In the genomic region with DNA sequence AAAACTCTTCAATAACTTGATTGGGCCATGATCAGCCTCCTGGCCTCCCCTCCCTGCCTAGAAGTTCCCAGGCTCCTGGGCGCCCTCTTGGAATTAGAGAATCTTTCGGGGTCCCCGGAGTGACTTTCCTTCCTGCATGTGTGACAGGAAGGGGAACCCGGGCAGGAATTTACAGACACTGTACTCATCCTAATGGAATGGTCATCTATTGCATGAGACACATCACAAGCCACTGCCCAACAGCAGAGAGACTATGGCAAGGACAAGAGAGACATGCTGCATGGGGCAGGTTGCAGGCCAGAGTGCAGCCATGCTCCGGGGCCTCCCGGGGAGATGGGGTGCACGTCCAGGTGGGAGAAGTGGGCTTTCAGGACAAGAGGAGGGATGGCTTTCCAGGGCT, we compare ENCODE assay signal across 18 cellular contexts. TPM values are rescaled to one million over a fixed set of nuclear protein-coding genes. Genes with fewer than 3 reads are reported as not detected.
"Had no signal": no experiment of that assay in that cellular context is flagged by ENCODE, and none has a peak within 500 bp of the region (broad histone marks: within the 10 kb centered on the region; RNA-seq: fewer than 3 reads in every experiment).

No MANE protein-coding gene starts in this region.

RNA-seq across cellular contexts. Expression of a gene that starts 29.9 kb away (rescaled TPM):
- total RNA-seq: activated naive CD4-positive, alpha-beta T cell treated with anti-CD3 and anti-CD28 coated beads for 36 hours; activated naive CD4-positive, alpha-beta T cell treated with anti-CD3 and anti-CD28 coated beads, Interleukin-2, amount 50 U/mL, for 72 hours; activated naive CD8-positive, alpha-beta T cell treated with anti-CD3 and anti-CD28 coated beads, Interleukin-2, amount 10 ng/mL, durations not matched to agents 7 days and 5 days; activated T-cell treated with anti-CD3 and anti-CD28 coated beads, Interleukin-2, amount 50 U/mL, for 4 hours; activated T-cell treated with anti-CD3 and anti-CD28 coated beads, Interleukin-2, amount 50 U/mL, for 72 hours; activated T-helper 1 cell treated with anti-CD3 and anti-CD28 coated beads, Interleukin-12 subunit alpha, Interleukin-12 subunit beta, Interleukin-2, Interleukin-4 antibody, amounts not matched to agents 30 ng/mL and 10 ng/mL and 1 ng/mL, durations not matched to agents 14 hours and 24 hours and 36 hours; activated T-helper 17 cell treated with anti-CD3 and anti-CD28 coated beads, Interleukin-2, amount 50 U/mL, for 72 hours; activated T-helper 2 cell treated with anti-CD3 and anti-CD28 coated beads, Interferon-gamma antibody, Interleukin-2, Interleukin-4, amounts not matched to agents 10 μg/mL and 5 μg/mL and 100 μg/mL, durations not matched to agents 14 hours and 24 hours and 36 hours; adrenal gland; aorta; ascending aorta; astrocyte; body of pancreas; breast epithelium; bronchial epithelial cell; cardiac muscle cell; cardiac septum had no signal
- polyA plus RNA-seq: adipose tissue, adrenal gland, aorta, cardiac muscle cell had no signal
